ENCODE assay signal across 10 cellular contexts in genomic region chr10:52778511-52779392, GRCh38. TPM values are rescaled to one million over a fixed set of nuclear protein-coding genes. Genes with fewer than 3 reads are reported as not detected.
DNase-seq lines count a peak whose midpoint lies in the region; ATAC-seq and TF ChIP-seq lines count a peak whose summit lies in the region.
"Had no signal": no experiment of that assay in that cellular context is flagged by ENCODE, and none has a peak within 500 bp of the region (broad histone marks: within the 10 kb centered on the region; RNA-seq: fewer than 3 reads in every experiment).

No MANE protein-coding gene starts in this region.

- no peak overlapping the region for H3K27ac Mint-ChIP-seq in natural killer cell treated with Interleukin-12 subunit alpha and Interleukin-12 subunit beta and Interleukin-15 and Interleukin-18, amount 100 ng/mL, for 72 hours
- H3K27ac Mint-ChIP-seq: stimulated activated naive CD8-positive, alpha-beta T cell treated with anti-CD3 and anti-CD28 coated beads, Interleukin-15, Interleukin-2, amounts not matched to agents 100 ng/mL and 50 ng/mL, for 24 hours had no signal

- no TSS peak for BruUV-seq in A673 (replicated peaks; lab: Mats Ljungman, UMichigan)

- CTCF ChIA-PET in A673 (lab: Charles Lee): interaction anchor here (1.0 kb wide), 1 partner anchor 38 kb away, joined by 3 read pairs; no protein-coding TSS in a partner anchor

- TF ChIP-seq CTCF in A673 (conservative IDR thresholded peaks at IDR 0.05; ENCODE audit: low read depth, low read length) (peak; percentile 68), GM12872 (IDR thresholded peaks at IDR 0.05; ENCODE audit: insufficient read depth, low read depth, low read length) (peak; percentile 53; the same call in 2 of the 3 replicates)

- ATAC-seq in natural killer cell treated with Interleukin-12 subunit alpha and Interleukin-12 subunit beta and Interleukin-15 and Interleukin-18, amount 100 ng/mL, for 72 hours: no peak

- H3K4me3 Mint-ChIP-seq in natural killer cell treated with Interleukin-12 subunit alpha and Interleukin-12 subunit beta and Interleukin-15 and Interleukin-18, amount 100 ng/mL, for 72 hours: no peak overlapping the region
- H3K4me3 Mint-ChIP-seq: stimulated activated naive CD8-positive, alpha-beta T cell treated with anti-CD3 and anti-CD28 coated beads, Interleukin-15, Interleukin-2, amounts not matched to agents 100 ng/mL and 50 ng/mL, for 24 hours had no signal

- peak; percentile 54 for DNase-seq in A673 (ENCODE audit: low spot score)
- DNase-seq in SK-N-MC (ENCODE audit: low read depth, low spot score): peak; percentile 10
- DNase-seq in iPS DF 4.7 (ENCODE audit: extremely low read depth, low spot score): peak; percentile 16
- no peak for DNase-seq in NCI-H226
- DNase-seq in activated T-cell treated with anti-CD3 and anti-CD28 coated beads for 4 hours: no peak
- no peak for DNase-seq in NK-92 treated with Interleukin-12 subunit alpha and Interleukin-12 subunit beta, amount 100 ng/mL, for 24 hours (lab: John Stamatoyannopoulos, UW)
- no peak for DNase-seq in natural killer cell treated with Interleukin-12 subunit alpha and Interleukin-12 subunit beta and Interleukin-15 and Interleukin-18, amount 100 ng/mL, for 72 hours (ENCODE audit: low spot score)
- DNase-seq: central memory CD4-positive, alpha-beta T cell had no signal

- H3K9ac ChIP-seq in SK-N-MC (ENCODE audit: insufficient read length): no peak overlapping the region

- H3K36me3 ChIP-seq in A673 (ENCODE audit: insufficient read depth, low read length, poor library complexity, severe bottlenecking) (no peaks in the 10 kb centered on the region), SK-N-MC (ENCODE audit: insufficient read depth, low read length) (no peaks in the 10 kb centered on the region)

- H3K27ac ChIP-seq in A673 (ENCODE audit: low read depth, low read length, poor library complexity, severe bottlenecking): no peak overlapping the region
- no peak overlapping the region for H3K27ac ChIP-seq in SK-N-MC

- no peaks in the 10 kb centered on the region for H3K9me3 ChIP-seq in A673 (ENCODE audit: low read depth, low read length, poor library complexity, severe bottlenecking)
- H3K9me3 ChIP-seq in SK-N-MC (ENCODE audit: low read depth, low read length): no peaks in the 10 kb centered on the region

- no peaks in the 10 kb centered on the region for H3K36me3 Mint-ChIP-seq in natural killer cell treated with Interleukin-12 subunit alpha and Interleukin-12 subunit beta and Interleukin-15 and Interleukin-18, amount 100 ng/mL, for 72 hours

- H3K27me3 Mint-ChIP-seq in natural killer cell treated with Interleukin-12 subunit alpha and Interleukin-12 subunit beta and Interleukin-15 and Interleukin-18, amount 100 ng/mL, for 72 hours: peaks cover 5 to 6% of the 10 kb centered on the region in 2 donors
- H3K27me3 Mint-ChIP-seq: stimulated activated naive CD8-positive, alpha-beta T cell treated with anti-CD3 and anti-CD28 coated beads, Interleukin-15, Interleukin-2, amounts not matched to agents 100 ng/mL and 50 ng/mL, for 24 hours had no signal

- intact Hi-C loops in A673 (cut with micrococcal nuclease; ENCODE audit: unreplicated experiment): no loop called here

- POLR2A ChIA-PET in A673 (lab: Charles Lee; ENCODE audit: low non-redundant PET): no interaction called here

- H3K4me1 Mint-ChIP-seq in natural killer cell treated with Interleukin-12 subunit alpha and Interleukin-12 subunit beta and Interleukin-15 and Interleukin-18, amount 100 ng/mL, for 72 hours (ENCODE audit: low read depth in 2 of 2): no peaks in the 10 kb centered on the region

- H3K9me3 Mint-ChIP-seq in natural killer cell treated with Interleukin-12 subunit alpha and Interleukin-12 subunit beta and Interleukin-15 and Interleukin-18, amount 100 ng/mL, for 72 hours: no peaks in the 10 kb centered on the region
- H3K9me3 Mint-ChIP-seq: stimulated activated naive CD8-positive, alpha-beta T cell treated with anti-CD3 and anti-CD28 coated beads, Interleukin-15, Interleukin-2, amounts not matched to agents 100 ng/mL and 50 ng/mL, for 24 hours had no signal

- H3K4me3 ChIP-seq in A673 (ENCODE audit: low read depth, low read length, poor library complexity, severe bottlenecking) (no peak overlapping the region), SK-N-MC (no peak overlapping the region)

- no peaks in the 10 kb centered on the region for H3K4me1 ChIP-seq in A673 (ENCODE audit: insufficient read depth, low read length, poor library complexity, severe bottlenecking)

- no peaks in the 10 kb centered on the region for H3K27me3 ChIP-seq in A673 (replicated peaks; ENCODE audit: insufficient read depth, low read depth, low read length, poor library complexity)

RNA-seq across cellular contexts. Expression of gene MBL2, which starts 6.2 kb away (rescaled TPM):
- not detected in 2 replicates for total RNA-seq in A673 (2021)
- not detected for total RNA-seq in natural killer cell treated with Interleukin-12 subunit alpha and Interleukin-12 subunit beta and Interleukin-15 and Interleukin-18, amount 100 ng/mL, for 72 hours

Comparison
In these comparisons a context has a peak if more than half of its experiments do, and no peak if none do; other contexts are left out.
1. DNase-seq: peak in A673 (single experiment), SK-N-MC (single experiment) and iPS DF 4.7 (single experiment); none in NCI-H226 (single experiment), activated T-cell treated with anti-CD3 and anti-CD28 coated beads for 4 hours (single experiment), NK-92 treated with Interleukin-12 subunit alpha and Interleukin-12 subunit beta, amount 100 ng/mL, for 24 hours (single experiment) and natural killer cell treated with Interleukin-12 subunit alpha and Interleukin-12 subunit beta and Interleukin-15 and Interleukin-18, amount 100 ng/mL, for 72 hours (single experiment).